33 cellular contexts compared by ENCODE assay signal in the genomic region with DNA sequence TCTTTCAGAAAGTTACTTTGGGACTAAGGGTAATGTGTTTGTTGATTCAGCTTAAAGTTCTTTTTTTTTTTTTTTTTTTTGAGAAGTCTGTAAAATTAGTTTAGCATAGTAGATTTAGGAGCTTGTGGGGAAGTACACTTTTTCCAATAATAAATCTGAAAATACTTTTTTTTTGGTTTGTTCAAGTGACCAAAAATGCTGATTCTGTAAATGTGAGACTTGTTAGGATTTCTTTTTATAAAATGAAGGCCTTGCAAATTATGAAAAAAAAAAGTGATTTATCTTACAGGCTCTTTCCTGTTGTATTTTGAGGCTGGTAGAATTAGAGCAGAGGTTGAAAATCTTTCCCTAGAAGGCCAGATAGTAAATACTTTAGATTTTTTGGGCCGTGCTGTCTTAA.
"Had no signal": no experiment of that assay in that cellular context is flagged by ENCODE, and none has a peak within 500 bp of the region (broad histone marks: within the 10 kb centered on the region; RNA-seq: fewer than 3 reads in every experiment).

No MANE protein-coding gene starts in this region.

- H3K36me3 ChIP-seq: breast epithelium had no signal

- ATAC-seq: activated naive CD4-positive, alpha-beta T cell treated with anti-CD3 and anti-CD28 coated beads, Interleukin-2, amount 50 U/mL, for 72 hours; activated naive CD8-positive, alpha-beta T cell treated with anti-CD3 and anti-CD28 coated beads, Interleukin-2, amount 50 U/mL, for 24 hours; activated T-cell treated with anti-CD3 and anti-CD28 coated beads, Interleukin-2, amount 50 U/mL, for 4 hours; activated T-cell treated with anti-CD3 and anti-CD28 coated beads, Interleukin-2, amount 50 U/mL, for 72 hours; activated T-helper 17 cell treated with anti-CD3 and anti-CD28 coated beads, Interleukin-2, amount 50 U/mL, for 72 hours; body of pancreas had no signal

- H3K27ac ChIP-seq: adrenal gland, ascending aorta, body of pancreas, brain microvascular endothelial cell, breast epithelium, cardiac muscle cell had no signal

- FAIRE-seq: astrocyte, bronchial epithelial cell, colon had no signal

- H3K27me3 ChIP-seq: adrenal gland, ascending aorta, body of pancreas, brain microvascular endothelial cell, breast epithelium, cardiac muscle cell had no signal

- H3K9me3 ChIP-seq: adrenal gland, ascending aorta, body of pancreas, breast epithelium had no signal

- H3K4me3 ChIP-seq: adrenal gland, ascending aorta, body of pancreas, breast epithelium, cardiac muscle cell had no signal

- DNase-seq: activated effector memory CD4-positive, alpha-beta T cell treated with anti-CD3 and anti-CD28 coated beads, Interleukin-2, amount 50 U/mL, for 16 hours; activated effector memory CD4-positive, alpha-beta T cell treated with Interleukin-2 at 50 U/mL for 16 hours; activated gamma-delta T cell; activated gamma-delta T cell treated with Interleukin-2 at 50 U/mL for 16 hours; activated naive CD4-positive, alpha-beta T cell; activated naive CD4-positive, alpha-beta T cell treated with anti-CD3 and anti-CD28 coated beads for 36 hours; activated naive CD4-positive, alpha-beta T cell treated with anti-CD3 and anti-CD28 coated beads, Interleukin-2, amount 10 ng/mL, durations not matched to agents 7 days and 5 days; activated naive CD4-positive, alpha-beta T cell treated with anti-CD3 and anti-CD28 coated beads, Interleukin-2, amount 50 U/mL, for 16 hours; activated naive CD4-positive, alpha-beta T cell treated with Interleukin-2 at 50 U/mL for 16 hours; activated naive CD8-positive, alpha-beta T cell treated with anti-CD3 and anti-CD28 coated beads for 36 hours; activated naive CD8-positive, alpha-beta T cell treated with anti-CD3 and anti-CD28 coated beads, Interleukin-2, amount 10 ng/mL, durations not matched to agents 7 days and 5 days; activated naive CD8-positive, alpha-beta T cell treated with anti-CD3 and anti-CD28 coated beads, Interleukin-2, amount 50 U/mL, for 24 hours; activated T-cell treated with anti-CD3 and anti-CD28 coated beads, Interleukin-2, amount 50 U/mL, for 4 hours; activated T-cell treated with anti-CD3 and anti-CD28 coated beads, Interleukin-2, amount 50 U/mL, for 48 hours; activated T-cell treated with anti-CD3 and anti-CD28 coated beads, Interleukin-2, amount 50 U/mL, for 72 hours; adrenal gland; amniotic stem cell; amygdala; anterior cingulate cortex; aorta; body of pancreas; brain microvascular endothelial cell; caudate nucleus; central memory CD4-positive, alpha-beta T cell; cerebellar nuclear complex had no signal
